ENCODE assay signal across 19 cellular contexts in genomic region chr10:104252349-104252748, GRCh38. TPM values are rescaled to one million over a fixed set of nuclear protein-coding genes. Genes with fewer than 3 reads are reported as not detected.
"Had no signal": no experiment of that assay in that cellular context is flagged by ENCODE, and none has a peak within 500 bp of the region (broad histone marks: within the 10 kb centered on the region; RNA-seq: fewer than 3 reads in every experiment).

No MANE protein-coding gene starts in this region.

- H3K4me3 ChIP-seq: esophagus muscularis mucosa, heart right ventricle, ovary, spleen, thyroid gland had no signal

- H3K9me3 Mint-ChIP-seq: activated naive CD4-positive, alpha-beta T cell treated with anti-CD3 and anti-CD28 coated beads, Interleukin-2, amount 50 U/mL, for 24 hours; naive thymus-derived CD4-positive, alpha-beta T cell; stimulated activated memory B cell treated with anti-CD40 and anti-IgM and Interleukin-4, amounts not matched to agents 10 μg/mL and 1 μg/mL and 100 μg/mL, for 72 hours; T-cell had no signal

- H3K4me3 Mint-ChIP-seq: stimulated activated memory B cell treated with anti-CD40 and anti-IgM and Interleukin-4, amounts not matched to agents 10 μg/mL and 1 μg/mL and 100 μg/mL, for 72 hours had no signal

- H3K9me3 ChIP-seq: esophagus muscularis mucosa, ovary, spleen, thyroid gland had no signal

- H3K27ac ChIP-seq: esophagus muscularis mucosa, heart right ventricle, ovary, spleen, thyroid gland had no signal

- H3K36me3 ChIP-seq: ovary, thyroid gland had no signal

- FAIRE-seq: bronchial epithelial cell had no signal

- DNase-seq: activated CD4-positive, alpha-beta T cell treated with anti-CD3 and anti-CD28 coated beads, Interleukin-2, amount 50 U/mL, for 4 hours; activated CD4-positive, CD25-positive, alpha-beta regulatory T cell treated with anti-CD3 and anti-CD28 coated beads, Interleukin-2, amount 50 U/mL, for 72 hours; activated effector memory CD4-positive, alpha-beta T cell treated with anti-CD3 and anti-CD28 coated beads, Interleukin-2, amount 50 U/mL, for 16 hours; effector CD4-positive, alpha-beta T cell; heart right ventricle; left cardiac atrium; mesenchymal stem cell; naive thymus-derived CD4-positive, alpha-beta T cell; ovary; spleen; T-cell; T-helper 9 cell; thyroid gland had no signal

- ATAC-seq: heart right ventricle; left cardiac atrium; naive thymus-derived CD4-positive, alpha-beta T cell; sciatic nerve; stimulated activated memory B cell treated with anti-CD40 and anti-IgM and Interleukin-4, amounts not matched to agents 10 μg/mL and 1 μg/mL and 100 μg/mL, for 72 hours; T-cell had no signal

- H3K27ac Mint-ChIP-seq: T-cell had no signal

- H3K27me3 Mint-ChIP-seq: activated naive CD4-positive, alpha-beta T cell treated with anti-CD3 and anti-CD28 coated beads, Interleukin-2, amount 50 U/mL, for 24 hours; stimulated activated memory B cell treated with anti-CD40 and anti-IgM and Interleukin-4, amounts not matched to agents 10 μg/mL and 1 μg/mL and 100 μg/mL, for 72 hours had no signal

- H3K36me3 Mint-ChIP-seq: stimulated activated memory B cell treated with anti-CD40 and anti-IgM and Interleukin-4, amounts not matched to agents 10 μg/mL and 1 μg/mL and 100 μg/mL, for 72 hours; T-cell had no signal

- H3K27me3 ChIP-seq: esophagus muscularis mucosa, heart right ventricle, ovary, spleen, thyroid gland had no signal

RNA-seq across cellular contexts. Expression of gene CFAP43, which starts 20.2 kb away (rescaled TPM):
- total RNA-seq: activated CD8-positive, alpha-beta memory T cell treated with anti-CD3 and anti-CD28 coated beads for 36 hours had no signal
